Comparison of ENCODE assay signal across 1 cellular context in the genomic region with DNA sequence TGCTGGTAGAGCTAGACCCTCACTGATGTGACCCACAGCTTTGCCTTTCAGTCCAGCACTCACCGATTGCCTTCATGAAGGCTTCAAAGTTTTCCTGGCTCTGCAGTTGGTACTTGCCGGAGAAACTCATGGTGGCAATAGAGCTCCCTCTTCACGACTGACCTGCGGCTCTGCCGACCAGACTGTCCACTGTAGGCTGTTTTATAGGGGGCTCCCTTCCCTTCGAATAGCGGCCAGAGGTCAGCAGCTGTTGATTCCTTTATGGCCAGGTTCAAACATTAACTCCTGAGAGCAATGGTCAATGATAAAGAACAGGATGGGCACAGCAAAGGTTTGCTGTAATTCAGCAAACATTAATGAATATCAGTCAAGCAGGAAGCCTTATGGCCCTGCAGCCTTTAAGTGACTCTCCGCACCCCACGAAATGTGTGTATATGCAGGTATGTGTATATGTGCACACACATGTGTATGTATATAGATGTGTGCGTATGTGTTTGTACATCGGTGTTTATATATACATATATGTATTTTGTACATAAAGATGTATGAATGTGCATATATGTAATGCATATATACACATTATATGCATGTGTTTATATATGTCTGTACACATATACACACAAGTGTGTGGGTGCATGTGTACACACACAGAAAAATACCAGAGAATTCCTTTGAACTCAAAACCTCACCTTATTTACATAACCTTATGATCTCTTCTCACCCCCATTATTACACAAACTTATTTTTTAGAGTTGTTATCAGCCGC.
TF ChIP-seq lines count a peak whose summit lies in the region.

Gene FABP1 (minus strand): TSS at position 175 of the 766 bp plus-strand sequence. CDS start 45 bp downstream, at position 130.

TF ChIP-seq in HepG2, 621 proteins besides CTCF, POLR2A, EP300 and RAD21 (continued from another document and continues in another):
- TF ChIP-seq, protein P1, sequence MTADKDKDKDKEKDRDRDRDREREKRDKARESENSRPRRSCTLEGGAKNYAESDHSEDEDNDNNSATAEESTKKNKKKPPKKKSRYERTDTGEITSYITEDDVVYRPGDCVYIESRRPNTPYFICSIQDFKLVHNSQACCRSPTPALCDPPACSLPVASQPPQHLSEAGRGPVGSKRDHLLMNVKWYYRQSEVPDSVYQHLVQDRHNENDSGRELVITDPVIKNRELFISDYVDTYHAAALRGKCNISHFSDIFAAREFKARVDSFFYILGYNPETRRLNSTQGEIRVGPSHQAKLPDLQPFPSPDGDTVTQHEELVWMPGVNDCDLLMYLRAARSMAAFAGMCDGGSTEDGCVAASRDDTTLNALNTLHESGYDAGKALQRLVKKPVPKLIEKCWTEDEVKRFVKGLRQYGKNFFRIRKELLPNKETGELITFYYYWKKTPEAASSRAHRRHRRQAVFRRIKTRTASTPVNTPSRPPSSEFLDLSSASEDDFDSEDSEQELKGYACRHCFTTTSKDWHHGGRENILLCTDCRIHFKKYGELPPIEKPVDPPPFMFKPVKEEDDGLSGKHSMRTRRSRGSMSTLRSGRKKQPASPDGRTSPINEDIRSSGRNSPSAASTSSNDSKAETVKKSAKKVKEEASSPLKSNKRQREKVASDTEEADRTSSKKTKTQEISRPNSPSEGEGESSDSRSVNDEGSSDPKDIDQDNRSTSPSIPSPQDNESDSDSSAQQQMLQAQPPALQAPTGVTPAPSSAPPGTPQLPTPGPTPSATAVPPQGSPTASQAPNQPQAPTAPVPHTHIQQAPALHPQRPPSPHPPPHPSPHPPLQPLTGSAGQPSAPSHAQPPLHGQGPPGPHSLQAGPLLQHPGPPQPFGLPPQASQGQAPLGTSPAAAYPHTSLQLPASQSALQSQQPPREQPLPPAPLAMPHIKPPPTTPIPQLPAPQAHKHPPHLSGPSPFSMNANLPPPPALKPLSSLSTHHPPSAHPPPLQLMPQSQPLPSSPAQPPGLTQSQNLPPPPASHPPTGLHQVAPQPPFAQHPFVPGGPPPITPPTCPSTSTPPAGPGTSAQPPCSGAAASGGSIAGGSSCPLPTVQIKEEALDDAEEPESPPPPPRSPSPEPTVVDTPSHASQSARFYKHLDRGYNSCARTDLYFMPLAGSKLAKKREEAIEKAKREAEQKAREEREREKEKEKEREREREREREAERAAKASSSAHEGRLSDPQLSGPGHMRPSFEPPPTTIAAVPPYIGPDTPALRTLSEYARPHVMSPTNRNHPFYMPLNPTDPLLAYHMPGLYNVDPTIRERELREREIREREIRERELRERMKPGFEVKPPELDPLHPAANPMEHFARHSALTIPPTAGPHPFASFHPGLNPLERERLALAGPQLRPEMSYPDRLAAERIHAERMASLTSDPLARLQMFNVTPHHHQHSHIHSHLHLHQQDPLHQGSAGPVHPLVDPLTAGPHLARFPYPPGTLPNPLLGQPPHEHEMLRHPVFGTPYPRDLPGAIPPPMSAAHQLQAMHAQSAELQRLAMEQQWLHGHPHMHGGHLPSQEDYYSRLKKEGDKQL (CRISPR knock-in tag; IDR thresholded peaks at IDR 0.05; ENCODE audit: low read depth), result peak; percentile 79
- TF ChIP-seq ZZZ3 (CRISPR knock-in tag; IDR thresholded peaks at IDR 0.05; ENCODE audit: borderline replicate concordance) (no peak; the same call in 1 of the 2 replicates), ZNF776 (CRISPR knock-in tag; IDR thresholded peaks at IDR 0.05) (0 out of 2 replicates have a peak, but pooled peaks have one; percentile 71), POGZ (CRISPR knock-in tag; IDR thresholded peaks at IDR 0.05) (peak; percentile 82), HNF4A (CRISPR knock-in tag; IDR thresholded peaks at IDR 0.05) (peak; percentile 90), IRX3 (CRISPR knock-in tag; IDR thresholded peaks at IDR 0.05; ENCODE audit: borderline replicate concordance, low read depth) (0 out of 2 replicates have a peak, but pooled peaks have one; percentile 74), ZNF616 (CRISPR knock-in tag; IDR thresholded peaks at IDR 0.05; ENCODE audit: low read depth) (no peak), SOX5 (CRISPR knock-in tag; IDR thresholded peaks at IDR 0.05; ENCODE audit: borderline replicate concordance) (peak; percentile 83), ZNF530 (CRISPR knock-in tag; IDR thresholded peaks at IDR 0.05; ENCODE audit: low read depth) (peak; percentile 74; the same call in 1 of the 2 replicates), SRSF4 (IDR thresholded peaks at IDR 0.05; ENCODE audit: low read depth, low read length, poor library complexity, severe bottlenecking) (no peak), NKX3-1 (CRISPR knock-in tag; IDR thresholded peaks at IDR 0.05) (peak; percentile 15; the same call in 1 of the 2 replicates), ZNF550 (CRISPR knock-in tag; IDR thresholded peaks at IDR 0.05; ENCODE audit: borderline replicate concordance) (peak; percentile 94; the same call in 1 of the 2 replicates), MXI1 (IDR thresholded peaks at IDR 0.05; ENCODE audit: borderline replicate concordance, low read depth, low read length) (peak; percentile 64; the same call in 1 of the 3 replicates), ZNF546 (CRISPR knock-in tag; conservative IDR thresholded peaks at IDR 0.05) (no peak; the same call in 1 of the 2 replicates), PAWR (CRISPR knock-in tag; IDR thresholded peaks at IDR 0.05; ENCODE audit: borderline replicate concordance) (no peak), NR2F6 (IDR thresholded peaks at IDR 0.05) (peak; percentile 99), NR2F6 (CRISPR knock-in tag; IDR thresholded peaks at IDR 0.05) (peak; percentile 99), ZNF256 (CRISPR knock-in tag; conservative IDR thresholded peaks at IDR 0.05) (peak; percentile 71; the same call in 1 of the 2 replicates), JUNB (CRISPR knock-in tag; IDR thresholded peaks at IDR 0.05; ENCODE audit: borderline replicate concordance) (peak; percentile 72; the same call in 1 of the 2 replicates), YEATS4 (CRISPR knock-in tag; IDR thresholded peaks at IDR 0.05; ENCODE audit: borderline replicate concordance) (peak; percentile 66; the same call in 1 of the 2 replicates), MTF2 (CRISPR knock-in tag; IDR thresholded peaks at IDR 0.05; ENCODE audit: borderline replicate concordance) (no peak), SIN3B (IDR thresholded peaks at IDR 0.05; ENCODE audit: low read length) (no peak), ZSCAN12 (CRISPR knock-in tag; IDR thresholded peaks at IDR 0.05) (0 out of 2 replicates have a peak, but pooled peaks have one; percentile 35), CREB3 (CRISPR knock-in tag; IDR thresholded peaks at IDR 0.05) (no peak), YY1 (IDR thresholded peaks at IDR 0.05; ENCODE audit: insufficient read depth, insufficient replicate concordance, low read depth, low read length) (peak; percentile 57), ZBTB8A (CRISPR knock-in tag; IDR thresholded peaks at IDR 0.05; ENCODE audit: borderline replicate concordance, low read depth) (no peak), HOXA5 (CRISPR knock-in tag; IDR thresholded peaks at IDR 0.05) (peak; percentile 86; the same call in 1 of the 2 replicates), KDM1A (CRISPR knock-in tag; IDR thresholded peaks at IDR 0.05) (peak; percentile 33; the same call in 1 of the 2 replicates), TRIM24 (CRISPR knock-in tag; IDR thresholded peaks at IDR 0.05) (no peak), ZNF282 (IDR thresholded peaks at IDR 0.05; ENCODE audit: partially characterized antibody) (no peak), REST (IDR thresholded peaks at IDR 0.05; ENCODE audit: borderline replicate concordance in 1 of 2, low read depth in 1 of 2, low read length in 2 of 2) (peak in 1 of 2 experiments; percentile 87; a peak in 1 of 4 replicates), KDM4B (CRISPR knock-in tag; IDR thresholded peaks at IDR 0.05) (peak; percentile 88; the same call in 1 of the 2 replicates), ERF (CRISPR knock-in tag; IDR thresholded peaks at IDR 0.05) (peak; percentile 83), RNF2 (conservative IDR thresholded peaks at IDR 0.05; ENCODE audit: low read depth) (no peak), ZBTB14 (CRISPR knock-in tag; IDR thresholded peaks at IDR 0.05) (no peak), TCF7 (IDR thresholded peaks at IDR 0.05; ENCODE audit: low read depth) (peak; percentile 94), MBNL3 (CRISPR knock-in tag; conservative IDR thresholded peaks at IDR 0.05) (no peak), ZNF260 (CRISPR knock-in tag; IDR thresholded peaks at IDR 0.05; ENCODE audit: borderline replicate concordance, low read depth) (no peak), TFAP4 (IDR thresholded peaks at IDR 0.05; ENCODE audit: borderline replicate concordance, low read depth) (peak; percentile 99), RBFOX2 (IDR thresholded peaks at IDR 0.05; ENCODE audit: low read depth, low read length) (no peak; the same call in 1 of the 2 replicates), TEAD3 (CRISPR knock-in tag; optimal IDR thresholded peaks at IDR 0.05; ENCODE audit: borderline replicate concordance) (peak; percentile 78)
- TF ChIP-seq, protein P2, sequence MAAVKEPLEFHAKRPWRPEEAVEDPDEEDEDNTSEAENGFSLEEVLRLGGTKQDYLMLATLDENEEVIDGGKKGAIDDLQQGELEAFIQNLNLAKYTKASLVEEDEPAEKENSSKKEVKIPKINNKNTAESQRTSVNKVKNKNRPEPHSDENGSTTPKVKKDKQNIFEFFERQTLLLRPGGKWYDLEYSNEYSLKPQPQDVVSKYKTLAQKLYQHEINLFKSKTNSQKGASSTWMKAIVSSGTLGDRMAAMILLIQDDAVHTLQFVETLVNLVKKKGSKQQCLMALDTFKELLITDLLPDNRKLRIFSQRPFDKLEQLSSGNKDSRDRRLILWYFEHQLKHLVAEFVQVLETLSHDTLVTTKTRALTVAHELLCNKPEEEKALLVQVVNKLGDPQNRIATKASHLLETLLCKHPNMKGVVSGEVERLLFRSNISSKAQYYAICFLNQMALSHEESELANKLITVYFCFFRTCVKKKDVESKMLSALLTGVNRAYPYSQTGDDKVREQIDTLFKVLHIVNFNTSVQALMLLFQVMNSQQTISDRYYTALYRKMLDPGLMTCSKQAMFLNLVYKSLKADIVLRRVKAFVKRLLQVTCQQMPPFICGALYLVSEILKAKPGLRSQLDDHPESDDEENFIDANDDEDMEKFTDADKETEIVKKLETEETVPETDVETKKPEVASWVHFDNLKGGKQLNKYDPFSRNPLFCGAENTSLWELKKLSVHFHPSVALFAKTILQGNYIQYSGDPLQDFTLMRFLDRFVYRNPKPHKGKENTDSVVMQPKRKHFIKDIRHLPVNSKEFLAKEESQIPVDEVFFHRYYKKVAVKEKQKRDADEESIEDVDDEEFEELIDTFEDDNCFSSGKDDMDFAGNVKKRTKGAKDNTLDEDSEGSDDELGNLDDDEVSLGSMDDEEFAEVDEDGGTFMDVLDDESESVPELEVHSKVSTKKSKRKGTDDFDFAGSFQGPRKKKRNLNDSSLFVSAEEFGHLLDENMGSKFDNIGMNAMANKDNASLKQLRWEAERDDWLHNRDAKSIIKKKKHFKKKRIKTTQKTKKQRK (IDR thresholded peaks at IDR 0.05; ENCODE audit: low read length), result no peak
- TF ChIP-seq, protein P3, sequence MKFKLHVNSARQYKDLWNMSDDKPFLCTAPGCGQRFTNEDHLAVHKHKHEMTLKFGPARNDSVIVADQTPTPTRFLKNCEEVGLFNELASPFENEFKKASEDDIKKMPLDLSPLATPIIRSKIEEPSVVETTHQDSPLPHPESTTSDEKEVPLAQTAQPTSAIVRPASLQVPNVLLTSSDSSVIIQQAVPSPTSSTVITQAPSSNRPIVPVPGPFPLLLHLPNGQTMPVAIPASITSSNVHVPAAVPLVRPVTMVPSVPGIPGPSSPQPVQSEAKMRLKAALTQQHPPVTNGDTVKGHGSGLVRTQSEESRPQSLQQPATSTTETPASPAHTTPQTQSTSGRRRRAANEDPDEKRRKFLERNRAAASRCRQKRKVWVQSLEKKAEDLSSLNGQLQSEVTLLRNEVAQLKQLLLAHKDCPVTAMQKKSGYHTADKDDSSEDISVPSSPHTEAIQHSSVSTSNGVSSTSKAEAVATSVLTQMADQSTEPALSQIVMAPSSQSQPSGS (CRISPR knock-in tag; IDR thresholded peaks at IDR 0.05), result peak; percentile 89
